In genomic region chr4:141647982-141648381, GRCh38 we compare ENCODE assay signal across 28 cellular contexts.
"Had no signal": no experiment of that assay in that cellular context is flagged by ENCODE, and none has a peak within 500 bp of the region (broad histone marks: within the 10 kb centered on the region; RNA-seq: fewer than 3 reads in every experiment).

No MANE protein-coding gene starts in this region.

- FAIRE-seq: endothelial cell of umbilical vein, urothelium cell line had no signal

- H3K4me3 ChIP-seq: gastroesophageal sphincter, hepatocyte, neural progenitor cell, smooth muscle cell had no signal

- H3K9me3 ChIP-seq: gastroesophageal sphincter, testis had no signal

- H3K4me1 ChIP-seq: neural progenitor cell had no signal

- H3K9ac ChIP-seq: neural progenitor cell had no signal

- DNase-seq: activated CD4-positive, alpha-beta memory T cell treated with anti-CD3 and anti-CD28 coated beads, Interleukin-2, amount 10 ng/mL, durations not matched to agents 7 days and 5 days; activated CD4-positive, alpha-beta T cell treated with anti-CD3 and anti-CD28 coated beads for 1 hour; activated CD4-positive, alpha-beta T cell treated with anti-CD3 and anti-CD28 coated beads, Interleukin-2, amount 10 ng/mL, durations not matched to agents 7 days and 5 days; activated CD8-positive, alpha-beta memory T cell treated with anti-CD3 and anti-CD28 coated beads, Interleukin-2, amount 50 U/mL, for 48 hours; activated naive CD8-positive, alpha-beta T cell treated with anti-CD3 and anti-CD28 coated beads, Interleukin-2, amount 50 U/mL, for 24 hours; activated T-cell treated with anti-CD3 and anti-CD28 coated beads, Interleukin-2, amount 50 U/mL, for 24 hours; amygdala; cerebellar nuclear complex; cortex of kidney; effector memory CD8-positive, alpha-beta T cell; left cardiac atrium; mammary epithelial cell; midbrain; natural killer cell; occipital lobe; posterior cingulate gyrus; stimulated activated CD4-positive, alpha-beta T cell treated with anti-CD3 and anti-CD28 coated beads, Interleukin-15, amount 100 ng/mL, for 24 hours; stimulated activated CD4-positive, alpha-beta T cell treated with anti-CD3 and anti-CD28 coated beads, Interleukin-2, amount 100 ng/mL, for 24 hours; stimulated activated naive CD4-positive, alpha-beta T cell treated with Interleukin-2 at 50 U/mL for 16 hours; T-helper 17 cell; testis had no signal

- H3K27me3 ChIP-seq: gastroesophageal sphincter, hepatocyte, neural progenitor cell, testis had no signal

- H3K27ac ChIP-seq: hepatocyte, neural progenitor cell, testis had no signal

- H3K36me3 ChIP-seq: gastroesophageal sphincter, neural progenitor cell had no signal

- ATAC-seq: activated naive CD8-positive, alpha-beta T cell treated with anti-CD3 and anti-CD28 coated beads, Interleukin-2, amount 50 U/mL, for 24 hours; effector memory CD8-positive, alpha-beta T cell; gastroesophageal sphincter; left cardiac atrium; natural killer cell; sciatic nerve; T-helper 17 cell had no signal
